In genomic region chr7:159272739-159273138, GRCh38 we compare ENCODE assay signal across 18 cellular contexts.
A peak's percentile ranks its signal among the peaks of the same experiment; 100 is the strongest.
DNase-seq lines count a peak whose midpoint lies in the region; ATAC-seq and TF ChIP-seq lines count a peak whose summit lies in the region.
"Had no signal": no experiment of that assay in that cellular context is flagged by ENCODE, and none has a peak within 500 bp of the region (broad histone marks: within the 10 kb centered on the region; RNA-seq: fewer than 3 reads in every experiment).

No MANE protein-coding gene starts in this region.

- H4K20me1 ChIP-seq in Karpas-422 (ENCODE audit: insufficient read depth, low read depth, low read length) = no peaks in the 10 kb centered on the region

- H3K36me3 ChIP-seq in BE2C (no peaks in the 10 kb centered on the region), Karpas-422 (ENCODE audit: insufficient read depth, low read length) (no peaks in the 10 kb centered on the region; the same call in 1 of the 2 replicates)

- no peak overlapping the region for H3K9ac ChIP-seq in Karpas-422 (ENCODE audit: low read length)

- no peak for ATAC-seq in GM18867 (IDR thresholded peaks at IDR 0.05; ENCODE audit: unreplicated experiment)
- ATAC-seq: GM23338 had no signal

- H2AFZ ChIP-seq in Karpas-422 (ENCODE audit: low read length) = no peak overlapping the region
- H2AFZ ChIP-seq: GM23338 had no signal

- 0 out of 2 replicates have a peak overlapping the region, but pooled peaks have one; percentile 11 for H3K27ac ChIP-seq in Karpas-422 (ENCODE audit: low read length)

- H3K4me1 ChIP-seq in BE2C = peaks cover 3% of the 10 kb centered on the region; the same call in 1 of the 2 replicates
- H3K4me1 ChIP-seq in Karpas-422 (ENCODE audit: low read length) = peaks cover 11% of the 10 kb centered on the region

- no peaks in the 10 kb centered on the region for H3K27me3 ChIP-seq in BE2C
- no peaks in the 10 kb centered on the region for H3K27me3 ChIP-seq in Karpas-422 (ENCODE audit: low read length)

- H3K4me2 ChIP-seq in Karpas-422 (ENCODE audit: low read depth, low read length, poor library complexity, severe bottlenecking) = peak overlapping the region; percentile 17
- H3K4me2 ChIP-seq: GM23338 had no signal

- DNase-seq in NCI-H2171 treated with DMSO at 0.1 percent for 48 hours (lab: John Stamatoyannopoulos, UW) = peak; percentile 8
- no peak for DNase-seq in NCI-H2171 (lab: John Stamatoyannopoulos, UW)
- DNase-seq in BE2C = peak; percentile 28
- DNase-seq in Karpas-422 = no peak
- peak; percentile 35 for DNase-seq in NCI-H526 treated with DMSO at 0.1 percent for 48 hours (lab: John Stamatoyannopoulos, UW)
- DNase-seq in SW 1271 (lab: John Stamatoyannopoulos, UW) = no peak
- DNase-seq in NCI-H146 treated with DMSO at 0.1 percent for 48 hours (lab: John Stamatoyannopoulos, UW; ENCODE audit: unreplicated experiment) = no peak
- DNase-seq: 8988T; C1 segment of cervical spinal cord; CD4-positive, CD25-positive, alpha-beta regulatory T cell; CD8-positive, alpha-beta memory T cell; COR-L47; DMS 273 treated with DMSO at 0.1 percent for 48 hours; DMS53; GDM1; IMR-90 had no signal

- no peaks in the 10 kb centered on the region for H3K79me2 ChIP-seq in Karpas-422 (ENCODE audit: low read length)

- H3K9me3 ChIP-seq in BE2C (0 out of 2 replicates have a peak, but pooled peaks cover 4% of the 10 kb centered on the region), Karpas-422 (ENCODE audit: low read length) (peaks cover 25% of the 10 kb centered on the region)

- no peaks in the 10 kb centered on the region for H3K9me2 ChIP-seq in Karpas-422 (replicated peaks; ENCODE audit: insufficient read depth, low read length)

- H3K4me3 ChIP-seq in BE2C (ENCODE audit: low read depth, low read length) (no peak overlapping the region), Karpas-422 (ENCODE audit: low read length) (no peak overlapping the region)
- H3K4me3 ChIP-seq: GM23338 had no signal

- no peak for TF ChIP-seq CTCF in BE2C (IDR thresholded peaks at IDR 0.05; ENCODE audit: low read depth, low read length)

Comparison
In these comparisons a context has a peak if more than half of its experiments do, and no peak if none do; other contexts are left out.
1. DNase-seq: peak in NCI-H2171 treated with DMSO at 0.1 percent for 48 hours (single experiment), BE2C (single experiment) and NCI-H526 treated with DMSO at 0.1 percent for 48 hours (single experiment); none in NCI-H2171 (single experiment), Karpas-422 (single experiment), SW 1271 (0 of 2) and NCI-H146 treated with DMSO at 0.1 percent for 48 hours (single experiment).